8 cellular contexts compared by ENCODE assay signal in genomic region chr2:233711312-233712008, GRCh38. TPM values are rescaled to one million over a fixed set of nuclear protein-coding genes. Genes with fewer than 3 reads are reported as not detected.
DNase-seq lines count a peak whose midpoint lies in the region; ATAC-seq, FAIRE-seq and TF ChIP-seq lines count a peak whose summit lies in the region.

No MANE protein-coding gene starts in this region.

- H3K27me3 ChIP-seq in CD4-positive, alpha-beta T cell (ENCODE audit: control insufficient read depth, insufficient read depth, low read length), result peaks cover 6% of the 10 kb centered on the region
- H3K27me3 ChIP-seq in GM23248 (replicated peaks; ENCODE audit: insufficient read depth) (peaks cover 61% of the 10 kb centered on the region), bronchial epithelial cell (ENCODE audit: control insufficient read depth, insufficient read depth, low read length) (no peaks in the 10 kb centered on the region), kidney epithelial cell (ENCODE audit: control insufficient read depth, insufficient read depth, low read length) (no peaks in the 10 kb centered on the region)

- POLR2A ChIA-PET in CD4-positive, alpha-beta T cell (lab: Charles Lee), result no interaction called here
- POLR2A ChIA-PET in activated B cell treated with CpG ODN at 0.5 μM for 24 hours (lab: Charles Lee), result interaction anchor here (0.6 kb wide), 1 partner anchor 425 kb away, joined by 3 read pairs; no protein-coding TSS in a partner anchor

- peak; percentile 88 for FAIRE-seq in bronchial epithelial cell (lab: Jason Lieb, UNC)

- intact Hi-C loops in CD4-positive, alpha-beta T cell (cut with DNase I, micrococcal nuclease), result loop anchor here (5.0 to 10.0 kb wide), 4 partner anchors 309 to 949 kb away; no protein-coding TSS in a partner anchor
- intact Hi-C loops in activated B cell treated with CpG ODN at 0.5 μM for 24 hours (cut with micrococcal nuclease), result loop anchor here (1.0 to 5.0 kb wide), 4 partner anchors 214 to 1104 kb away; no protein-coding TSS in a partner anchor

- peak; percentile 62 for ATAC-seq in CD4-positive, alpha-beta T cell (ENCODE audit: poor library complexity)
- ATAC-seq in activated B cell treated with CpG ODN at 0.5 μM for 24 hours (ENCODE audit: low read depth) (peak; percentile 66), GM19397 (IDR thresholded peaks at IDR 0.05; ENCODE audit: unreplicated experiment) (no peak)

- no peak overlapping the region for H3K9ac ChIP-seq in GM23248

- WGBS in GM23248 (ENCODE audit: low coverage in 1 of 2, low lambda C conversion rate in 2 of 2, missing lambda C conversion rate in 2 of 2), 2 experiments, result 18 to 19% methylated on average over 11 of the region's 11 CpGs

- H3K4me3 ChIP-seq in GM23248 (no peak overlapping the region), bronchial epithelial cell (ENCODE audit: low read depth, low read length) (no peak overlapping the region), kidney epithelial cell (ENCODE audit: low read depth, low read length) (no peak overlapping the region)

- no peaks in the 10 kb centered on the region for H3F3A ChIP-seq in GM23248 (ENCODE audit: insufficient read depth)

- in situ Hi-C loops in GM23248 (cut with MboI), result loop anchor here (10.0 kb wide), 1 partner anchor 257 kb away; no protein-coding TSS in a partner anchor

- no peaks in the 10 kb centered on the region for H3K9me3 Mint-ChIP-seq in CD4-positive, alpha-beta T cell
- H3K9me3 Mint-ChIP-seq in activated B cell treated with CpG ODN at 0.5 μM for 24 hours, result no peaks in the 10 kb centered on the region

- no peaks in the 10 kb centered on the region for H4K20me1 ChIP-seq in GM23248 (ENCODE audit: insufficient read depth)

- H3K27me3 Mint-ChIP-seq in CD4-positive, alpha-beta T cell, result peaks cover 29% of the 10 kb centered on the region
- H3K27me3 Mint-ChIP-seq in activated B cell treated with CpG ODN at 0.5 μM for 24 hours, result peaks cover 32% of the 10 kb centered on the region

- H2AFZ ChIP-seq in GM23248, result no peak overlapping the region

- H3K79me2 ChIP-seq in GM23248 (ENCODE audit: insufficient read depth), result no peaks in the 10 kb centered on the region

- no peak overlapping the region for H3K4me2 ChIP-seq in GM23248 (ENCODE audit: unreplicated experiment)

- TF ChIP-seq CTCF in CD4-positive, alpha-beta T cell (IDR thresholded peaks at IDR 0.05), result peak; percentile 78
- TF ChIP-seq CTCF in activated B cell treated with CpG ODN at 0.5 μM for 24 hours (IDR thresholded peaks at IDR 0.05) (peak; percentile 75), bronchial epithelial cell (IDR thresholded peaks at IDR 0.05; ENCODE audit: insufficient read depth, low read length, severe bottlenecking) (peak; percentile 88), kidney epithelial cell (IDR thresholded peaks at IDR 0.05; ENCODE audit: insufficient read depth, low read length, poor library complexity, severe bottlenecking) (peak; percentile 92)

- H3K27ac ChIP-seq in CD4-positive, alpha-beta T cell (ENCODE audit: low read depth, low read length), result no peak overlapping the region
- H3K27ac ChIP-seq in GM23248, result no peak overlapping the region

- peaks cover 8% of the 10 kb centered on the region; the same call in 1 of the 2 replicates for H3K4me1 ChIP-seq in GM23248 (ENCODE audit: insufficient read depth)

- H3K4me3 Mint-ChIP-seq in CD4-positive, alpha-beta T cell, result no peak overlapping the region
- no peak overlapping the region for H3K4me3 Mint-ChIP-seq in activated B cell treated with CpG ODN at 0.5 μM for 24 hours

- CTCF ChIA-PET in CD4-positive, alpha-beta T cell (lab: Charles Lee), result no interaction called here
- CTCF ChIA-PET in activated B cell treated with CpG ODN at 0.5 μM for 24 hours (lab: Charles Lee), result interaction anchor here (1.1 to 2.1 kb wide), 4 partner anchors 13 to 307 kb away, joined by 3 to 8 read pairs (median 4); no protein-coding TSS in a partner anchor

- no peaks in the 10 kb centered on the region for H3K4me1 Mint-ChIP-seq in CD4-positive, alpha-beta T cell (ENCODE audit: low read depth)
- H3K4me1 Mint-ChIP-seq in activated B cell treated with CpG ODN at 0.5 μM for 24 hours, result peaks cover 4% of the 10 kb centered on the region

- no peak overlapping the region for H3K27ac Mint-ChIP-seq in CD4-positive, alpha-beta T cell
- H3K27ac Mint-ChIP-seq in activated B cell treated with CpG ODN at 0.5 μM for 24 hours, result no peak overlapping the region

- H3K36me3 ChIP-seq in GM23248 (ENCODE audit: low read depth), result no peaks in the 10 kb centered on the region
- H3K36me3 ChIP-seq in bronchial epithelial cell (ENCODE audit: control insufficient read depth, insufficient read depth, low read length), result peaks cover 6% of the 10 kb centered on the region
- no peaks in the 10 kb centered on the region for H3K36me3 ChIP-seq in kidney epithelial cell (ENCODE audit: control insufficient read depth, insufficient read depth, low read length)

- peak; percentile 44 to 73 (median 55) for DNase-seq in CD4-positive, alpha-beta T cell
- DNase-seq in GM23248 (peak; percentile 88), NCI-H2107 treated with DMSO at 0.1 percent for 48 hours (lab: John Stamatoyannopoulos, UW; ENCODE audit: unreplicated experiment) (peak; percentile 22), activated B cell treated with CpG ODN at 0.5 μM for 24 hours (peak; percentile 55), bronchial epithelial cell (ENCODE audit: low read depth) (peak; percentile 60), kidney epithelial cell (ENCODE audit: low read depth) (peak; percentile 19)
- peak; percentile 73 to 81 for DNase-seq in stimulated activated CD4-positive, alpha-beta T cell treated with anti-CD3 and anti-CD28 coated beads, Interleukin-2, amount 100 ng/mL, for 24 hours

- no peaks in the 10 kb centered on the region for H3K9me2 ChIP-seq in GM23248 (ENCODE audit: insufficient read depth)

- H3K9me3 ChIP-seq in CD4-positive, alpha-beta T cell (ENCODE audit: control insufficient read depth, low read length), result no peaks in the 10 kb centered on the region
- no peaks in the 10 kb centered on the region for H3K9me3 ChIP-seq in GM23248 (ENCODE audit: low read depth)

- no peaks in the 10 kb centered on the region for H3K36me3 Mint-ChIP-seq in CD4-positive, alpha-beta T cell (ENCODE audit: low read depth)
- H3K36me3 Mint-ChIP-seq in activated B cell treated with CpG ODN at 0.5 μM for 24 hours (ENCODE audit: low read depth), result no peaks in the 10 kb centered on the region

RNA-seq across cellular contexts. Expression of gene UGT1A5, which starts 1.2 kb away (rescaled TPM):
- not detected for total RNA-seq in CD4-positive, alpha-beta T cell
- not detected in 2 replicates for total RNA-seq in GM23248 (2014; rRNA removed; shearing (Covaris generic))
- not detected in 2 replicates for polyA plus RNA-seq in GM23248 (2016; fragmentation: Nextera tagmentation; extraction: Ambion mirVana)
- total RNA-seq in activated B cell treated with CpG ODN at 0.5 μM for 24 hours, result not detected in 2 replicates
- 0.26 and 3.3 TPM in 2 replicates for total RNA-seq in bronchial epithelial cell
- total RNA-seq in kidney epithelial cell, result not detected in 2 replicates

RNA-seq across cellular contexts. Expression of gene UGT1A4, which starts 7.1 kb away (rescaled TPM):
- not detected for total RNA-seq in CD4-positive, alpha-beta T cell
- not detected in 2 replicates for total RNA-seq in GM23248 (2014; rRNA removed; shearing (Covaris generic))
- polyA plus RNA-seq in GM23248 (2016; fragmentation: Nextera tagmentation; extraction: Ambion mirVana), result not detected in 2 replicates
- total RNA-seq in activated B cell treated with CpG ODN at 0.5 μM for 24 hours (not detected in 2 replicates), bronchial epithelial cell (0.26 and 2.9 TPM in 2 replicates), kidney epithelial cell (not detected in 2 replicates)

RNA-seq across cellular contexts. Expression of gene UGT1A3, which starts 17.4 kb away (rescaled TPM):
- total RNA-seq in CD4-positive, alpha-beta T cell, result not detected
- not detected in 2 replicates for total RNA-seq in GM23248 (2014; rRNA removed; shearing (Covaris generic))
- not detected in 2 replicates for polyA plus RNA-seq in GM23248 (2016; fragmentation: Nextera tagmentation; extraction: Ambion mirVana)
- total RNA-seq in activated B cell treated with CpG ODN at 0.5 μM for 24 hours (not detected in 2 replicates), bronchial epithelial cell (2.7 TPM in 1 of 2 replicates, not detected in the other), kidney epithelial cell (not detected in 2 replicates)

RNA-seq across cellular contexts. Expression of gene UGT1A6, which starts 18.8 kb away (rescaled TPM):
- not detected for total RNA-seq in CD4-positive, alpha-beta T cell
- not detected in 2 replicates for total RNA-seq in GM23248 (2014; rRNA removed; shearing (Covaris generic))
- polyA plus RNA-seq in GM23248 (2016; fragmentation: Nextera tagmentation; extraction: Ambion mirVana), result not detected in 2 replicates
- total RNA-seq in activated B cell treated with CpG ODN at 0.5 μM for 24 hours (not detected in 2 replicates), bronchial epithelial cell (12.9 and 43.0 TPM in 2 replicates), kidney epithelial cell (0.13 and 0.27 TPM in 2 replicates)

RNA-seq across cellular contexts. Expression of gene UGT1A7, which starts 29.8 kb away (rescaled TPM):
- total RNA-seq in CD4-positive, alpha-beta T cell, result not detected
- not detected in 2 replicates for total RNA-seq in GM23248 (2014; rRNA removed; shearing (Covaris generic))
- not detected in 2 replicates for polyA plus RNA-seq in GM23248 (2016; fragmentation: Nextera tagmentation; extraction: Ambion mirVana)
- total RNA-seq in activated B cell treated with CpG ODN at 0.5 μM for 24 hours (not detected in 2 replicates), bronchial epithelial cell (0.53 and 2.2 TPM in 2 replicates), kidney epithelial cell (not detected in 2 replicates)

Comparison
In these comparisons a context has a peak if more than half of its experiments do, and no peak if none do; other contexts are left out.
1. DNase-seq: peak in every context shown above with its lines; median percentile 88 in GM23248; 77 in stimulated activated CD4-positive, alpha-beta T cell treated with anti-CD3 and anti-CD28 coated beads, Interleukin-2, amount 100 ng/mL, for 24 hours; 60 in bronchial epithelial cell; 55 in CD4-positive, alpha-beta T cell; 55 in activated B cell treated with CpG ODN at 0.5 μM for 24 hours; 22 in NCI-H2107 treated with DMSO at 0.1 percent for 48 hours; 19 in kidney epithelial cell.